ENCODE assay signal across 7 cellular contexts in the genomic region with DNA sequence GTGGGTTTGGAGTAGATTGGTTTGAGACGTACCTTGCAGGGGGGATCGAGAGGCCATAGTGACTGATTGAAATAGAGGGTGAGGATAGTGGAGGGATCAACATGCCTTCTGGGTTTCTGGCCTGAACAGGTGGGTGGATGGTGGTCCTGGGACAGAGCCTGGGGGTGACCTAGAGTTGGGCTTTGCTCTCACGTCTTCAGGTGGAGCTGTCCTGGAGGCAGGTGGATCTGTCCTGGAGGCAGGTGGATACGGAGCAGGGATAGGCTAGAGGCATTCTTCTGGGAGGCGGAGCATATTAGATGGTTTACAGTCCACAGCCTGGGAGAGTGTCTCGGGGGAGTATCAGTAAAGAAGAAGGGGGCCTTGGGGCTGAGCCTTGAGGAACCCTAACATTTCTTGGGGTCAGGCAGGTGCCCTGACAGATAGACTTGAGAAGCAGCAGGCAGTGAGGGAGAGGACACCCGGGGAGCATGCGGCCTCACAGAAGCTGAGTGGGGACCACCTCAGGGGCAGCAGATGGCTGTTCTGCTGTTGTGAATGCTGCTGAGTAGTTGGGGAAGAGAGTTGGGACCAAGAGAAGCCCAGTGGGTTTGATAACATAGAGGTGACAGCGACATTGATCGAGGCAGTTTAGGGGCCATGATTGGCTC. TPM values are rescaled to one million over a fixed set of nuclear protein-coding genes. Genes with fewer than 3 reads are reported as not detected.
DNase-seq lines count a peak whose midpoint lies in the region; ATAC-seq and TF ChIP-seq lines count a peak whose summit lies in the region.

No MANE protein-coding gene starts in this region.

- peak overlapping the region; percentile 97 for H3K4me2 ChIP-seq in smooth muscle cell

- DNase-seq in HFFc6 (no peak), left ventricle myocardium inferior (no peak), smooth muscle cell (lab: John Stamatoyannopoulos, UW; ENCODE audit: unreplicated experiment) (no peak), occipital lobe (lab: John Stamatoyannopoulos, UW) (no peak)
- no peak for DNase-seq in activated CD8-positive, alpha-beta T cell treated with anti-CD3 and anti-CD28 coated beads, Interleukin-2, amount 10 ng/mL, durations not matched to agents 7 days and 5 days

- H3K27me3 ChIP-seq in left ventricle myocardium inferior (ENCODE audit: low read depth) (no peaks in the 10 kb centered on the region), smooth muscle cell (ENCODE audit: low read depth) (no peaks in the 10 kb centered on the region)

- H3F3A ChIP-seq in smooth muscle cell (ENCODE audit: low read depth), result no peaks in the 10 kb centered on the region

- H3K4me1 Mint-ChIP-seq in HFFc6 (ENCODE audit: low read depth), result peaks cover 44% of the 10 kb centered on the region
- peaks cover 38% of the 10 kb centered on the region for H3K4me1 Mint-ChIP-seq in activated CD8-positive, alpha-beta T cell treated with anti-CD3 and anti-CD28 coated beads, Interleukin-2, amount 10 ng/mL, durations not matched to agents 7 days and 5 days (ENCODE audit: low read depth)

- H3K36me3 ChIP-seq in left ventricle myocardium inferior (peaks cover 33% of the 10 kb centered on the region), smooth muscle cell (ENCODE audit: low read depth) (no peaks in the 10 kb centered on the region)

- H3K4me3 Mint-ChIP-seq in HFFc6, result peak overlapping the region; percentile 93
- H3K4me3 Mint-ChIP-seq in activated CD8-positive, alpha-beta T cell treated with anti-CD3 and anti-CD28 coated beads, Interleukin-2, amount 10 ng/mL, durations not matched to agents 7 days and 5 days, result peak overlapping the region; percentile 97

- no peaks in the 10 kb centered on the region for H3K9me3 ChIP-seq in left ventricle myocardium inferior (replicated peaks)
- H3K9me3 ChIP-seq in smooth muscle cell (replicated peaks; ENCODE audit: low read depth), result no peaks in the 10 kb centered on the region

- no peaks in the 10 kb centered on the region; the same call in 1 of the 2 replicates for H3K36me3 Mint-ChIP-seq in HFFc6 (ENCODE audit: low read depth)
- H3K36me3 Mint-ChIP-seq in activated CD8-positive, alpha-beta T cell treated with anti-CD3 and anti-CD28 coated beads, Interleukin-2, amount 10 ng/mL, durations not matched to agents 7 days and 5 days (ENCODE audit: low read depth), result peaks cover 24% of the 10 kb centered on the region

- H3K4me3 ChIP-seq in left ventricle myocardium inferior (peak overlapping the region; percentile 98), smooth muscle cell (peak overlapping the region; percentile 92)

- H3K9ac ChIP-seq in smooth muscle cell (ENCODE audit: low read depth), result no peak overlapping the region

- no peak for ATAC-seq in activated CD8-positive, alpha-beta T cell treated with anti-CD3 and anti-CD28 coated beads, Interleukin-2, amount 10 ng/mL, durations not matched to agents 7 days and 5 days
- ATAC-seq in GM19455 (IDR thresholded peaks at IDR 0.05; ENCODE audit: unreplicated experiment) (no peak), HG03460 (IDR thresholded peaks at IDR 0.05; ENCODE audit: unreplicated experiment) (no peak)

- 91% methylated on average over 10 of the region's 10 CpGs for WGBS in smooth muscle cell (ENCODE audit: low lambda C conversion rate)

- POLR2A ChIA-PET in activated CD8-positive, alpha-beta T cell treated with anti-CD3 and anti-CD28 coated beads, Interleukin-2, amount 10 ng/mL, durations not matched to agents 7 days and 5 days (lab: Charles Lee), result interaction anchor here (1.3 to 4.9 kb wide), 2 partner anchors 22 to 34 kb away, joined by 4 to 53 read pairs; no protein-coding TSS in a partner anchor

- TF ChIP-seq CTCF in HFFc6 (IDR thresholded peaks at IDR 0.05) (no peak), left ventricle myocardium inferior (IDR thresholded peaks at IDR 0.05; ENCODE audit: borderline replicate concordance) (no peak), smooth muscle cell (IDR thresholded peaks at IDR 0.05; ENCODE audit: borderline replicate concordance, insufficient read depth, poor library complexity, severe bottlenecking) (no peak)

- H3K27ac ChIP-seq in left ventricle myocardium inferior (replicated peaks), result peak overlapping the region; percentile 99
- H3K27ac ChIP-seq in smooth muscle cell (ENCODE audit: low read depth), result no peak overlapping the region

- no peaks in the 10 kb centered on the region for H3K9me3 Mint-ChIP-seq in HFFc6
- H3K9me3 Mint-ChIP-seq in activated CD8-positive, alpha-beta T cell treated with anti-CD3 and anti-CD28 coated beads, Interleukin-2, amount 10 ng/mL, durations not matched to agents 7 days and 5 days (ENCODE audit: insufficient read depth), result no peaks in the 10 kb centered on the region

- H3K4me1 ChIP-seq in left ventricle myocardium inferior, result peaks cover 90% of the 10 kb centered on the region
- H3K4me1 ChIP-seq in smooth muscle cell (ENCODE audit: low read depth), result peaks cover 23% of the 10 kb centered on the region

- intact Hi-C loops in left ventricle myocardium inferior (cut with micrococcal nuclease), result no loop called here

- H4K20me1 ChIP-seq in smooth muscle cell (ENCODE audit: low read depth), result peaks cover 48% of the 10 kb centered on the region

- H3K27me3 Mint-ChIP-seq in HFFc6 (ENCODE audit: insufficient read depth), result peaks cover 5% of the 10 kb centered on the region
- no peaks in the 10 kb centered on the region for H3K27me3 Mint-ChIP-seq in activated CD8-positive, alpha-beta T cell treated with anti-CD3 and anti-CD28 coated beads, Interleukin-2, amount 10 ng/mL, durations not matched to agents 7 days and 5 days (ENCODE audit: low read depth)

- H3K79me2 ChIP-seq in smooth muscle cell (ENCODE audit: low read depth), result peaks cover 59% of the 10 kb centered on the region

- H2AFZ ChIP-seq in smooth muscle cell (ENCODE audit: low read depth), result no peak overlapping the region

- CTCF ChIA-PET in activated CD8-positive, alpha-beta T cell treated with anti-CD3 and anti-CD28 coated beads, Interleukin-2, amount 10 ng/mL, durations not matched to agents 7 days and 5 days (lab: Charles Lee), result interaction anchor here (1.1 to 8.8 kb wide), 10 partner anchors 19 to 253 kb away, joined by 3 to 119 read pairs (median 9); partner anchors contain the start of genes ANKMY1, DUSP28 and GPR35

- peak overlapping the region; percentile 1; the same call in 1 of the 2 replicates for H3K27ac Mint-ChIP-seq in HFFc6
- H3K27ac Mint-ChIP-seq in activated CD8-positive, alpha-beta T cell treated with anti-CD3 and anti-CD28 coated beads, Interleukin-2, amount 10 ng/mL, durations not matched to agents 7 days and 5 days, result peak overlapping the region; percentile 91

RNA-seq across cellular contexts. Expression of gene CAPN10, which starts 1.6 kb away (rescaled TPM):
- 10 to 100 TPM; 13.9 to 20.5 (median 15.0) TPM for total RNA-seq in HFFc6 (2021; fragmentation: NEBNext Ultra II Directional; extraction: Animal tissue kit (Norgen Biotek cat#: 25700))
- total RNA-seq in activated CD8-positive, alpha-beta T cell treated with anti-CD3 and anti-CD28 coated beads, Interleukin-2, amount 10 ng/mL, durations not matched to agents 7 days and 5 days, result 10 to 100 TPM; 53.0 to 61.2 TPM
- total RNA-seq in left ventricle myocardium inferior, result 31.2 TPM
- 6.6 and 6.9 TPM in 2 replicates for total RNA-seq in smooth muscle cell
- 17.0 and 23.6 TPM in 2 replicates for polyA plus RNA-seq in smooth muscle cell
- 27.1 TPM for total RNA-seq in occipital lobe

RNA-seq across cellular contexts. Expression of gene RNPEPL1, which starts 19.8 kb away (rescaled TPM):
- total RNA-seq in HFFc6 (2021; fragmentation: NEBNext Ultra II Directional; extraction: Animal tissue kit (Norgen Biotek cat#: 25700)), result 10 to 100 TPM; 36.9 to 48.5 (median 43.3) TPM
- total RNA-seq in activated CD8-positive, alpha-beta T cell treated with anti-CD3 and anti-CD28 coated beads, Interleukin-2, amount 10 ng/mL, durations not matched to agents 7 days and 5 days, result 100 to 1,000 TPM; 110 to 113 TPM
- total RNA-seq in left ventricle myocardium inferior (80.1 TPM), smooth muscle cell (13.5 and 15.3 TPM in 2 replicates), occipital lobe (4.4 TPM)
- polyA plus RNA-seq in smooth muscle cell, result 40.9 and 48.3 TPM in 2 replicates

RNA-seq across cellular contexts. Expression of gene DUSP28, which starts 28.0 kb away (rescaled TPM):
- 1 to 10 TPM; 3.1 to 5.0 (median 4.3) TPM for total RNA-seq in HFFc6 (2021; fragmentation: NEBNext Ultra II Directional; extraction: Animal tissue kit (Norgen Biotek cat#: 25700))
- 1 to 10 TPM; 6.8 to 8.1 TPM for total RNA-seq in activated CD8-positive, alpha-beta T cell treated with anti-CD3 and anti-CD28 coated beads, Interleukin-2, amount 10 ng/mL, durations not matched to agents 7 days and 5 days
- total RNA-seq in left ventricle myocardium inferior (19.3 TPM), smooth muscle cell (2.2 and 2.9 TPM in 2 replicates), occipital lobe (8.9 TPM)
- polyA plus RNA-seq in smooth muscle cell, result 6.4 and 6.5 TPM in 2 replicates

RNA-seq across cellular contexts. Expression of gene ANKMY1, which starts 30.3 kb away (rescaled TPM):
- 1 to 10 TPM; 4.4 to 5.6 (median 5.2) TPM for total RNA-seq in HFFc6 (2021; fragmentation: NEBNext Ultra II Directional; extraction: Animal tissue kit (Norgen Biotek cat#: 25700))
- 10 to 100 TPM; 27.9 to 33.3 TPM for total RNA-seq in activated CD8-positive, alpha-beta T cell treated with anti-CD3 and anti-CD28 coated beads, Interleukin-2, amount 10 ng/mL, durations not matched to agents 7 days and 5 days
- 4.0 TPM for total RNA-seq in left ventricle myocardium inferior
- 3.4 and 8.7 TPM in 2 replicates for total RNA-seq in smooth muscle cell
- 5.6 and 6.4 TPM in 2 replicates for polyA plus RNA-seq in smooth muscle cell
- total RNA-seq in occipital lobe, result 5.6 TPM

RNA-seq across cellular contexts. Expression of gene GPR35, which starts 37.1 kb away (rescaled TPM):
- under 1 TPM in 3 of 6 experiments, not detected in 3; 0.11 to 0.28 (median 0.14) TPM for total RNA-seq in HFFc6 (2021; fragmentation: NEBNext Ultra II Directional; extraction: Animal tissue kit (Norgen Biotek cat#: 25700))
- total RNA-seq in activated CD8-positive, alpha-beta T cell treated with anti-CD3 and anti-CD28 coated beads, Interleukin-2, amount 10 ng/mL, durations not matched to agents 7 days and 5 days, result 10 to 100 TPM; 21.6 to 23.8 TPM
- total RNA-seq in left ventricle myocardium inferior, result 1.3 TPM
- 1.2 and 1.3 TPM in 2 replicates for total RNA-seq in smooth muscle cell
- 1.4 and 2.1 TPM in 2 replicates for polyA plus RNA-seq in smooth muscle cell
- 0.31 TPM for total RNA-seq in occipital lobe
